ENCODE assay signal across 1 cellular context in the genomic region with DNA sequence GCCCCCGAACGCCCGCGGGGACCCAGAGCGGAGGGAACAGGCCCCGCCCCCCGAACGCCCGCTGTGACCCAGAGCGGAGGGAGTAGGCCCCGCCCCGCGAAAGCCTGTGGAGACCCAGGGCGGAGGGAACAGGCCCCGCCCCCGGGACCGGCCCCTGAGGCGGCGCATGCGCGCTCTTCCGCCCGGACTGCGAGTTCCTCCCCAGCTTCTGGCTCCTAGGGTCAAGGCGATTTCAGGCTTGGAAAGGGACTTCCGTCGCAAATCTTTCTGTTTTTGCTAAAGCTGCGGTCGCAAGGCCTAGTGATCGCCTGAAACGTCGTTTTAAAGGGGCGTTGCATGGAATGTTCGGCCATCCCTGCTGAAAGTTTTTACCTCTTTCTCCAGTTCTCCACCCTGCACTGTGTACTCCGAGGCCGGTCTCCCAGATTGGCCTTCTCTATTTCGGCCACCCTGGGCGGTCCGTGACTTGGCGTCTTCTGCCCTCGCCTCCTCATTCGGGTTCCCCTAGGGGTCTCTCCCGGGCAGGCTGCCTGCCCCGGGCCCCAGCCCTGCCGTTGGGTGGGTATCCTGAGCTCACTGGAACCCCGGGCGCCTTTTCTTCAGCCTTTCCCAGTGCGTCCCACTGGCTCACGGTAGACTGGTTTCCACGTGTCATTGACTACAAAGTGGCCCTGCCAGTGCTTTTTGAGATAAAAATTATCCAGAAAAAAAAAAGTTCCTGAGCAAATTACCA.
TF ChIP-seq lines count a peak whose summit lies in the region.

No MANE protein-coding gene starts in this region.

TF ChIP-seq in HEK293, 187 proteins besides CTCF, POLR2A, EP300 and RAD21 (continued from another document and continues in another):
- TF ChIP-seq, protein P1, sequence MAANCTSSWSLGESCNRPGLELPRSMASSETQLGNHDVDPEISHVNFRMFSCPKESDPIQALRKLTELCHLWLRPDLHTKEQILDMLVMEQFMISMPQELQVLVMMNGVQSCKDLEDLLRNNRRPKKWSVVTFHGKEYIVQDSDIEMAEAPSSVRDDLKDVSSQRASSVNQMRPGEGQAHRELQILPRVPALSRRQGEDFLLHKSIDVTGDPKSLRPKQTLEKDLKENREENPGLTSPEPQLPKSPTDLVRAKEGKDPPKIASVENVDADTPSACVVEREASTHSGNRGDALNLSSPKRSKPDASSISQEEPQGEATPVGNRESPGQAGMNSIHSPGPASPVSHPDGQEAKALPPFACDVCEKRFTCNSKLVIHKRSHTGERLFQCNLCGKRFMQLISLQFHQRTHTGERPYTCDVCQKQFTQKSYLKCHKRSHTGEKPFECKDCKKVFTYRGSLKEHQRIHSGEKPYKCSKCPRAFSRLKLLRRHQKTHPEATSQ (tag by site-specific recombination; IDR thresholded peaks at IDR 0.05), result no peak
- TF ChIP-seq ZNF426 (tag by site-specific recombination; IDR thresholded peaks at IDR 0.05), result no peak
- TF ChIP-seq, protein P2, sequence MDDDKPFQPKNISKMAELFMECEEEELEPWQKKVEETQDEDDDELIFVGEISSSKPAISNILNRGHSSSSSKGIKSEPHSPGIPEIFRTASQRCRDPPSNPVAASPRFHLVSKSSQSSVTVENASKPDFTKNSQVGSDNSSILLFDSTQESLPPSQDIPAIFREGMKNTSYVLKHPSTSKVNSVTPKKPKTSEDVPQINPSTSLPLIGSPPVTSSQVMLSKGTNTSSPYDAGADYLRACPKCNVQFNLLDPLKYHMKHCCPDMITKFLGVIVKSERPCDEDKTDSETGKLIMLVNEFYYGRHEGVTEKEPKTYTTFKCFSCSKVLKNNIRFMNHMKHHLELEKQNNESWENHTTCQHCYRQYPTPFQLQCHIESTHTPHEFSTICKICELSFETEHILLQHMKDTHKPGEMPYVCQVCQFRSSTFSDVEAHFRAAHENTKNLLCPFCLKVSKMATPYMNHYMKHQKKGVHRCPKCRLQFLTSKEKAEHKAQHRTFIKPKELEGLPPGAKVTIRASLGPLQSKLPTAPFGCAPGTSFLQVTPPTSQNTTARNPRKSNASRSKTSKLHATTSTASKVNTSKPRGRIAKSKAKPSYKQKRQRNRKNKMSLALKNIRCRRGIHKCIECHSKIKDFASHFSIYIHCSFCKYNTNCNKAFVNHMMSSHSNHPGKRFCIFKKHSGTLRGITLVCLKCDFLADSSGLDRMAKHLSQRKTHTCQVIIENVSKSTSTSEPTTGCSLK (tag by site-specific recombination; IDR thresholded peaks at IDR 0.05), result no peak
- TF ChIP-seq ZNF366 (tag by site-specific recombination; conservative IDR thresholded peaks at IDR 0.05), result no peak
- TF ChIP-seq ZNF404 (tag by site-specific recombination; IDR thresholded peaks at IDR 0.05), result no peak
- peak; percentile 55 for TF ChIP-seq FEZF1 (tag by site-specific recombination; IDR thresholded peaks at IDR 0.05)
- TF ChIP-seq ZNF169 (tag by site-specific recombination; IDR thresholded peaks at IDR 0.05), result no peak
- TF ChIP-seq ZNF544 (tag by site-specific recombination; IDR thresholded peaks at IDR 0.05), result no peak
- no peak for TF ChIP-seq ZNF174 (tag by site-specific recombination; IDR thresholded peaks at IDR 0.05)
- no peak for TF ChIP-seq KLF8 (tag by site-specific recombination; IDR thresholded peaks at IDR 0.05)
- TF ChIP-seq ZNF670 (tag by site-specific recombination; IDR thresholded peaks at IDR 0.05; ENCODE audit: low read depth), result no peak
- TF ChIP-seq ZNF2 (tag by site-specific recombination; IDR thresholded peaks at IDR 0.05), result 0 out of 2 replicates have a peak, but pooled peaks have one; percentile 25
- TF ChIP-seq MYNN (tag by site-specific recombination; IDR thresholded peaks at IDR 0.05; ENCODE audit: borderline replicate concordance), result no peak
- no peak for TF ChIP-seq ZNF138 (tag by site-specific recombination; IDR thresholded peaks at IDR 0.05; ENCODE audit: borderline replicate concordance)
- TF ChIP-seq MEIS1 (CRISPR knock-in tag; IDR thresholded peaks at IDR 0.05; ENCODE audit: borderline replicate concordance), result no peak
- 0 out of 2 replicates have a peak, but pooled peaks have one; percentile 14 for TF ChIP-seq ZBTB21 (tag by site-specific recombination; IDR thresholded peaks at IDR 0.05)
- no peak for TF ChIP-seq SCRT2 (tag by site-specific recombination; IDR thresholded peaks at IDR 0.05)
- TF ChIP-seq SETDB1 (IDR thresholded peaks at IDR 0.05; ENCODE audit: insufficient read length, low read length), result no peak
- TF ChIP-seq YY2 (tag by site-specific recombination; IDR thresholded peaks at IDR 0.05), result no peak
- TF ChIP-seq ZNF391 (tag by site-specific recombination; IDR thresholded peaks at IDR 0.05; ENCODE audit: borderline replicate concordance, low read depth), result no peak
- no peak for TF ChIP-seq ZNF560 (tag by site-specific recombination; IDR thresholded peaks at IDR 0.05; ENCODE audit: borderline replicate concordance)
- no peak for TF ChIP-seq ZNF184 (tag by site-specific recombination; IDR thresholded peaks at IDR 0.05)
- TF ChIP-seq, protein P3, sequence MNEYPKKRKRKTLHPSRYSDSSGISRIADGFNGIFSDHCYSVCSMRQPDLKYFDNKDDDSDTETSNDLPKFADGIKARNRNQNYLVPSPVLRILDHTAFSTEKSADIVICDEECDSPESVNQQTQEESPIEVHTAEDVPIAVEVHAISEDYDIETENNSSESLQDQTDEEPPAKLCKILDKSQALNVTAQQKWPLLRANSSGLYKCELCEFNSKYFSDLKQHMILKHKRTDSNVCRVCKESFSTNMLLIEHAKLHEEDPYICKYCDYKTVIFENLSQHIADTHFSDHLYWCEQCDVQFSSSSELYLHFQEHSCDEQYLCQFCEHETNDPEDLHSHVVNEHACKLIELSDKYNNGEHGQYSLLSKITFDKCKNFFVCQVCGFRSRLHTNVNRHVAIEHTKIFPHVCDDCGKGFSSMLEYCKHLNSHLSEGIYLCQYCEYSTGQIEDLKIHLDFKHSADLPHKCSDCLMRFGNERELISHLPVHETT (tag by site-specific recombination; IDR thresholded peaks at IDR 0.05), result no peak
- no peak for TF ChIP-seq ZNF155 (tag by site-specific recombination; IDR thresholded peaks at IDR 0.05)
- no peak for TF ChIP-seq BCL11B (tag by site-specific recombination; IDR thresholded peaks at IDR 0.05; ENCODE audit: low read depth)
- TF ChIP-seq, protein P4, sequence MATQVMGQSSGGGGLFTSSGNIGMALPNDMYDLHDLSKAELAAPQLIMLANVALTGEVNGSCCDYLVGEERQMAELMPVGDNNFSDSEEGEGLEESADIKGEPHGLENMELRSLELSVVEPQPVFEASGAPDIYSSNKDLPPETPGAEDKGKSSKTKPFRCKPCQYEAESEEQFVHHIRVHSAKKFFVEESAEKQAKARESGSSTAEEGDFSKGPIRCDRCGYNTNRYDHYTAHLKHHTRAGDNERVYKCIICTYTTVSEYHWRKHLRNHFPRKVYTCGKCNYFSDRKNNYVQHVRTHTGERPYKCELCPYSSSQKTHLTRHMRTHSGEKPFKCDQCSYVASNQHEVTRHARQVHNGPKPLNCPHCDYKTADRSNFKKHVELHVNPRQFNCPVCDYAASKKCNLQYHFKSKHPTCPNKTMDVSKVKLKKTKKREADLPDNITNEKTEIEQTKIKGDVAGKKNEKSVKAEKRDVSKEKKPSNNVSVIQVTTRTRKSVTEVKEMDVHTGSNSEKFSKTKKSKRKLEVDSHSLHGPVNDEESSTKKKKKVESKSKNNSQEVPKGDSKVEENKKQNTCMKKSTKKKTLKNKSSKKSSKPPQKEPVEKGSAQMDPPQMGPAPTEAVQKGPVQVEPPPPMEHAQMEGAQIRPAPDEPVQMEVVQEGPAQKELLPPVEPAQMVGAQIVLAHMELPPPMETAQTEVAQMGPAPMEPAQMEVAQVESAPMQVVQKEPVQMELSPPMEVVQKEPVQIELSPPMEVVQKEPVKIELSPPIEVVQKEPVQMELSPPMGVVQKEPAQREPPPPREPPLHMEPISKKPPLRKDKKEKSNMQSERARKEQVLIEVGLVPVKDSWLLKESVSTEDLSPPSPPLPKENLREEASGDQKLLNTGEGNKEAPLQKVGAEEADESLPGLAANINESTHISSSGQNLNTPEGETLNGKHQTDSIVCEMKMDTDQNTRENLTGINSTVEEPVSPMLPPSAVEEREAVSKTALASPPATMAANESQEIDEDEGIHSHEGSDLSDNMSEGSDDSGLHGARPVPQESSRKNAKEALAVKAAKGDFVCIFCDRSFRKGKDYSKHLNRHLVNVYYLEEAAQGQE (tag by site-specific recombination; IDR thresholded peaks at IDR 0.05), result no peak
- no peak; the same call in 1 of the 2 replicates for TF ChIP-seq ZNF561 (tag by site-specific recombination; IDR thresholded peaks at IDR 0.05; ENCODE audit: borderline replicate concordance)
- TF ChIP-seq ZNF146 (tag by site-specific recombination; IDR thresholded peaks at IDR 0.05), result no peak
- peak; percentile 56 for TF ChIP-seq SP3 (tag by site-specific recombination; IDR thresholded peaks at IDR 0.05)
- no peak for TF ChIP-seq ZNF621 (tag by site-specific recombination; IDR thresholded peaks at IDR 0.05)
- TF ChIP-seq, protein P5, sequence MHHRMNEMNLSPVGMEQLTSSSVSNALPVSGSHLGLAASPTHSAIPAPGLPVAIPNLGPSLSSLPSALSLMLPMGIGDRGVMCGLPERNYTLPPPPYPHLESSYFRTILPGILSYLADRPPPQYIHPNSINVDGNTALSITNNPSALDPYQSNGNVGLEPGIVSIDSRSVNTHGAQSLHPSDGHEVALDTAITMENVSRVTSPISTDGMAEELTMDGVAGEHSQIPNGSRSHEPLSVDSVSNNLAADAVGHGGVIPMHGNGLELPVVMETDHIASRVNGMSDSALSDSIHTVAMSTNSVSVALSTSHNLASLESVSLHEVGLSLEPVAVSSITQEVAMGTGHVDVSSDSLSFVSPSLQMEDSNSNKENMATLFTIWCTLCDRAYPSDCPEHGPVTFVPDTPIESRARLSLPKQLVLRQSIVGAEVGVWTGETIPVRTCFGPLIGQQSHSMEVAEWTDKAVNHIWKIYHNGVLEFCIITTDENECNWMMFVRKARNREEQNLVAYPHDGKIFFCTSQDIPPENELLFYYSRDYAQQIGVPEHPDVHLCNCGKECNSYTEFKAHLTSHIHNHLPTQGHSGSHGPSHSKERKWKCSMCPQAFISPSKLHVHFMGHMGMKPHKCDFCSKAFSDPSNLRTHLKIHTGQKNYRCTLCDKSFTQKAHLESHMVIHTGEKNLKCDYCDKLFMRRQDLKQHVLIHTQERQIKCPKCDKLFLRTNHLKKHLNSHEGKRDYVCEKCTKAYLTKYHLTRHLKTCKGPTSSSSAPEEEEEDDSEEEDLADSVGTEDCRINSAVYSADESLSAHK (tag by site-specific recombination; IDR thresholded peaks at IDR 0.05), result no peak
- no peak for TF ChIP-seq ZNF292 (tag by site-specific recombination; IDR thresholded peaks at IDR 0.05; ENCODE audit: borderline replicate concordance, low read depth)
- TF ChIP-seq ZBTB1 (tag by site-specific recombination; IDR thresholded peaks at IDR 0.05), result no peak
- TF ChIP-seq ZFP41 (tag by site-specific recombination; IDR thresholded peaks at IDR 0.05; ENCODE audit: borderline replicate concordance), result no peak
- TF ChIP-seq ZFP69B (tag by site-specific recombination; IDR thresholded peaks at IDR 0.05), result peak; percentile 87
- TF ChIP-seq ZNF23 (tag by site-specific recombination; IDR thresholded peaks at IDR 0.05; ENCODE audit: borderline replicate concordance), result no peak
- no peak for TF ChIP-seq KLF7 (tag by site-specific recombination; IDR thresholded peaks at IDR 0.05; ENCODE audit: borderline replicate concordance)
- no peak for TF ChIP-seq ZNF266 (tag by site-specific recombination; IDR thresholded peaks at IDR 0.05; ENCODE audit: low read depth)
- TF ChIP-seq ZNF776 (tag by site-specific recombination; IDR thresholded peaks at IDR 0.05; ENCODE audit: borderline replicate concordance), result no peak
- TF ChIP-seq, protein P6, sequence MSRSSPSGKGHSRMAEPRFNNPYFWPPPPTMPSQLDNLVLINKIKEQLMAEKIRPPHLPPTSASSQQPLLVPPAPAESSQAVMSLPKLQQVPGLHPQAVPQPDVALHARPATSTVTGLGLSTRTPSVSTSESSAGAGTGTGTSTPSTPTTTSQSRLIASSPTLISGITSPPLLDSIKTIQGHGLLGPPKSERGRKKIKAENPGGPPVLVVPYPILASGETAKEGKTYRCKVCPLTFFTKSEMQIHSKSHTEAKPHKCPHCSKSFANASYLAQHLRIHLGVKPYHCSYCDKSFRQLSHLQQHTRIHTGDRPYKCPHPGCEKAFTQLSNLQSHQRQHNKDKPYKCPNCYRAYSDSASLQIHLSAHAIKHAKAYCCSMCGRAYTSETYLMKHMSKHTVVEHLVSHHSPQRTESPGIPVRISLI (tag by site-specific recombination; IDR thresholded peaks at IDR 0.05), result no peak
- TF ChIP-seq SCRT1 (tag by site-specific recombination; IDR thresholded peaks at IDR 0.05; ENCODE audit: borderline replicate concordance), result no peak
- TF ChIP-seq, protein P7, sequence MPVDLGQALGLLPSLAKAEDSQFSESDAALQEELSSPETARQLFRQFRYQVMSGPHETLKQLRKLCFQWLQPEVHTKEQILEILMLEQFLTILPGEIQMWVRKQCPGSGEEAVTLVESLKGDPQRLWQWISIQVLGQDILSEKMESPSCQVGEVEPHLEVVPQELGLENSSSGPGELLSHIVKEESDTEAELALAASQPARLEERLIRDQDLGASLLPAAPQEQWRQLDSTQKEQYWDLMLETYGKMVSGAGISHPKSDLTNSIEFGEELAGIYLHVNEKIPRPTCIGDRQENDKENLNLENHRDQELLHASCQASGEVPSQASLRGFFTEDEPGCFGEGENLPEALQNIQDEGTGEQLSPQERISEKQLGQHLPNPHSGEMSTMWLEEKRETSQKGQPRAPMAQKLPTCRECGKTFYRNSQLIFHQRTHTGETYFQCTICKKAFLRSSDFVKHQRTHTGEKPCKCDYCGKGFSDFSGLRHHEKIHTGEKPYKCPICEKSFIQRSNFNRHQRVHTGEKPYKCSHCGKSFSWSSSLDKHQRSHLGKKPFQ (tag by site-specific recombination; IDR thresholded peaks at IDR 0.05), result no peak
- no peak for TF ChIP-seq ZNF157 (tag by site-specific recombination; IDR thresholded peaks at IDR 0.05)
- TF ChIP-seq, protein P8, sequence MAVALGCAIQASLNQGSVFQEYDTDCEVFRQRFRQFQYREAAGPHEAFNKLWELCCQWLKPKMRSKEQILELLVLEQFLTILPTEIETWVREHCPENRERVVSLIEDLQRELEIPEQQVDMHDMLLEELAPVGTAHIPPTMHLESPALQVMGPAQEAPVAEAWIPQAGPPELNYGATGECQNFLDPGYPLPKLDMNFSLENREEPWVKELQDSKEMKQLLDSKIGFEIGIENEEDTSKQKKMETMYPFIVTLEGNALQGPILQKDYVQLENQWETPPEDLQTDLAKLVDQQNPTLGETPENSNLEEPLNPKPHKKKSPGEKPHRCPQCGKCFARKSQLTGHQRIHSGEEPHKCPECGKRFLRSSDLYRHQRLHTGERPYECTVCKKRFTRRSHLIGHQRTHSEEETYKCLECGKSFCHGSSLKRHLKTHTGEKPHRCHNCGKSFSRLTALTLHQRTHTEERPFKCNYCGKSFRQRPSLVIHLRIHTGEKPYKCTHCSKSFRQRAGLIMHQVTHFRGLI (tag by site-specific recombination; IDR thresholded peaks at IDR 0.05), result no peak
- TF ChIP-seq SALL2 (tag by site-specific recombination; IDR thresholded peaks at IDR 0.05; ENCODE audit: borderline replicate concordance), result no peak
- no peak for TF ChIP-seq ZNF677 (tag by site-specific recombination; IDR thresholded peaks at IDR 0.05)
- TF ChIP-seq ZNF658 (tag by site-specific recombination; IDR thresholded peaks at IDR 0.05), result no peak
- TF ChIP-seq ZNF624 (tag by site-specific recombination; IDR thresholded peaks at IDR 0.05), result no peak
- TF ChIP-seq ZNF623 (tag by site-specific recombination; IDR thresholded peaks at IDR 0.05), result no peak
- no peak for TF ChIP-seq ZNF521 (tag by site-specific recombination; IDR thresholded peaks at IDR 0.05)
- no peak for TF ChIP-seq ZNF350 (tag by site-specific recombination; IDR thresholded peaks at IDR 0.05)
- TF ChIP-seq KLF10 (tag by site-specific recombination; IDR thresholded peaks at IDR 0.05), result 0 out of 2 replicates have a peak, but pooled peaks have one; percentile 6
